In the genomic region with DNA sequence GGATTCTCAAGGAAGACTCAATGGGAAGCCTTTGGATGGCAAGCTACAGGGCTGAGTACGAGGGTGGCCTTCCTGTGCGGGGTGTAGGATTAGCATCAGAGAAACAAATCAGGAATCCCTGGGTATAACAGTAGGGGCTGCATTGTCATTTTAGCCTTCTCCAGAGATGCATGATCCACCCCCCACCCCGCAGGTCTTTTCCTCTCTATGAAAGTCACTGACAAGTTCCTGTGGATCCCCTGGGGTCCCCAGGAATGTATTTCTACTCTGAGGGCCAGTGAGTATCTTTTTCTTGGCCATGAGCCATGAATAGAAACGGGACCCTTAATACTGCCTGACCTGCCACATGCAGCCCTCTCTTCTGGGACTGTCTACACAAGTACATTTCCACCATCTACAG, we compare ENCODE assay signal across 1 cellular context.
TF ChIP-seq lines count a peak whose summit lies in the region.

No MANE protein-coding gene starts in this region.

TF ChIP-seq in IMR-90, 13 proteins besides CTCF, POLR2A, EP300 and RAD21 (continued from another document):
- TF ChIP-seq MAZ (IDR thresholded peaks at IDR 0.05; ENCODE audit: borderline replicate concordance, low read depth, low read length) (no peak), CEBPB (IDR thresholded peaks at IDR 0.05; ENCODE audit: low read depth, low read length) (no peak)
